18 cellular contexts compared by ENCODE assay signal in the genomic region with DNA sequence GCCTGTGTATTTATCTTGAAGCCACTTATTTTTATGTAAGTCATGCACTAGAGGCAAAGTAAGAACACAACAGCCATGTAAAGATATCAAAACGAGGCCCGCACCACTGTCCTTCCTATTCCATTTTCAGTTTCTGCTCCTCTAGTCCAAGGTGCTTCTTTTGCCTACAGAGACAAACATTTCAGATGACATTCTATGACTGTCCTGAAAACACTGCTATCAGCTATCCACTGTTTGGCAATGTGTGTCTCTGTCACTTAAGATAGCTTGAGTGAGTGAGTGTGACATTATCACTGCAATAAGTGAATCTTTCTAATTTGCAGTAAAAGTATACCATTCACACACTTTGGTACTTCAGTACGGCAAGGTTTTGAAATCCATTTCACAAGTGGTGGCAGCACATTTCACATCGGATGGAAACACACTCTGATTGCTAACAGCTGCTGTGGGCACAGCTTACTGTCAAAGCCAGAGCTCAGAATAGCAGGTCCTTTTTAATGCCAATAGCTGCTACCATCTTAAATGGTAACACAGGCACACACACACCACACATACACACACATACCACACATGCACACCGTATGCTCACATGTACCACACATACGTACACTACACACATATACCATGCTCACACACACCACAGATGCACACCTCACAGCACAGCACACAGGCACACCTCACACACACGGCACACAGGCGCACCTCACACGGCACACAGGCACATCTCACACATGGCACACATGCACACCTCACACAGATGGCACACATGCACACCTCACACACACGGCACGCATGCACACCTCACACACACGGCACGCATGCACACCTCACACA.
DNase-seq lines count a peak whose midpoint lies in the region; ATAC-seq and TF ChIP-seq lines count a peak whose summit lies in the region.
"Had no signal": no experiment of that assay in that cellular context is flagged by ENCODE, and none has a peak within 500 bp of the region (broad histone marks: within the 10 kb centered on the region; RNA-seq: fewer than 3 reads in every experiment).

No MANE protein-coding gene starts in this region.

- peaks cover 61% of the 10 kb centered on the region for H3K4me1 ChIP-seq in psoas muscle

- peaks cover 20% of the 10 kb centered on the region for H3K36me3 Mint-ChIP-seq in activated CD4-positive, alpha-beta memory T cell treated with anti-CD3 and anti-CD28 coated beads for 36 hours

- H3K36me3 ChIP-seq in psoas muscle (ENCODE audit: insufficient read depth in 1 of 2, low read depth in 1 of 2), result peaks cover 0 to 5% of the 10 kb centered on the region in 2 donors
- H3K36me3 ChIP-seq: sigmoid colon had no signal

- peak overlapping the region; percentile 35 for H3K4me3 ChIP-seq in psoas muscle
- H3K4me3 ChIP-seq: PC-9, sigmoid colon had no signal

- DNase-seq in activated CD4-positive, CD25-positive, alpha-beta regulatory T cell treated with anti-CD3 and anti-CD28 coated beads, Interleukin-2, amount 50 U/mL, for 72 hours, result no peak
- no peak for DNase-seq in activated CD4-positive, alpha-beta memory T cell treated with anti-CD3 and anti-CD28 coated beads for 36 hours
- DNase-seq in fibroblast of peridontal ligament (ENCODE audit: extremely low read depth) (peak; percentile 38), psoas muscle (peak in 1 of 2 donors; percentile 17), DMS79 (lab: John Stamatoyannopoulos, UW) (no peak), NAMALWA (ENCODE audit: low spot score) (no peak), HuH-7 (ENCODE audit: low spot score) (no peak)
- DNase-seq: activated CD4-positive, alpha-beta T cell treated with anti-CD3 and anti-CD28 coated beads for 1 hour; activated naive CD4-positive, alpha-beta T cell; Calu3; central memory CD4-positive, alpha-beta T cell; left colon; NCI-H345; PC-9; sigmoid colon; SW 1271 had no signal

- no peak for TF ChIP-seq CTCF in psoas muscle (IDR thresholded peaks at IDR 0.05)

- peaks cover 97% of the 10 kb centered on the region for H3K4me1 Mint-ChIP-seq in activated CD4-positive, alpha-beta memory T cell treated with anti-CD3 and anti-CD28 coated beads for 36 hours (ENCODE audit: low read depth)

- H3K4me3 Mint-ChIP-seq in activated CD4-positive, alpha-beta memory T cell treated with anti-CD3 and anti-CD28 coated beads for 36 hours, result peak overlapping the region; percentile 4
- H3K4me3 Mint-ChIP-seq: nephron had no signal

- ATAC-seq in activated CD4-positive, CD25-positive, alpha-beta regulatory T cell treated with anti-CD3 and anti-CD28 coated beads, Interleukin-2, amount 50 U/mL, for 24 hours, result peak; percentile 28 to 29
- peak; percentile 88 to 91 (median 91) for ATAC-seq in psoas muscle
- ATAC-seq: left colon had no signal

- peak overlapping the region; percentile 83 for H3K27ac Mint-ChIP-seq in activated CD4-positive, alpha-beta memory T cell treated with anti-CD3 and anti-CD28 coated beads for 36 hours
- H3K27ac Mint-ChIP-seq: nephron had no signal

- WGBS in psoas muscle, 3 donors, result 60 to 74% (median 63%) methylated on average over 13 of the region's 13 CpGs

- POLR2A ChIA-PET in activated CD4-positive, alpha-beta memory T cell treated with anti-CD3 and anti-CD28 coated beads for 36 hours (lab: Charles Lee), result interaction anchor here (0.5 to 4.2 kb wide), 12 partner anchors 9 to 179 kb away, joined by 3 to 28 read pairs (median 4); no protein-coding TSS in a partner anchor

- H3K27ac ChIP-seq in psoas muscle, result peak overlapping the region; percentile 75
- H3K27ac ChIP-seq: PC-9, sigmoid colon had no signal

- no peaks in the 10 kb centered on the region for H3K27me3 Mint-ChIP-seq in activated CD4-positive, alpha-beta memory T cell treated with anti-CD3 and anti-CD28 coated beads for 36 hours

- no peaks in the 10 kb centered on the region for H3K27me3 ChIP-seq in psoas muscle (ENCODE audit: insufficient read depth in 3 of 3, low read length in 2 of 3)
- H3K27me3 ChIP-seq: sigmoid colon had no signal

- no peaks in the 10 kb centered on the region for H3K9me3 ChIP-seq in psoas muscle
- H3K9me3 ChIP-seq: sigmoid colon had no signal

- intact Hi-C loops in activated CD4-positive, alpha-beta memory T cell treated with anti-CD3 and anti-CD28 coated beads for 36 hours (cut with micrococcal nuclease), result loop anchor here (2.0 kb wide), 2 partner anchors 15 to 21 kb away; no protein-coding TSS in a partner anchor
- intact Hi-C loops in psoas muscle (cut with DNase I), result no loop called here

- no peaks in the 10 kb centered on the region for H3K9me3 Mint-ChIP-seq in activated CD4-positive, alpha-beta memory T cell treated with anti-CD3 and anti-CD28 coated beads for 36 hours
- H3K9me3 Mint-ChIP-seq: nephron had no signal

- CTCF ChIA-PET in activated CD4-positive, alpha-beta memory T cell treated with anti-CD3 and anti-CD28 coated beads for 36 hours (lab: Charles Lee), result interaction anchor here (0.7 to 10.2 kb wide), 11 partner anchors 9 to 390 kb away, joined by 3 to 82 read pairs (median 4); no protein-coding TSS in a partner anchor
